21 cellular contexts compared by ENCODE assay signal in the genomic region with DNA sequence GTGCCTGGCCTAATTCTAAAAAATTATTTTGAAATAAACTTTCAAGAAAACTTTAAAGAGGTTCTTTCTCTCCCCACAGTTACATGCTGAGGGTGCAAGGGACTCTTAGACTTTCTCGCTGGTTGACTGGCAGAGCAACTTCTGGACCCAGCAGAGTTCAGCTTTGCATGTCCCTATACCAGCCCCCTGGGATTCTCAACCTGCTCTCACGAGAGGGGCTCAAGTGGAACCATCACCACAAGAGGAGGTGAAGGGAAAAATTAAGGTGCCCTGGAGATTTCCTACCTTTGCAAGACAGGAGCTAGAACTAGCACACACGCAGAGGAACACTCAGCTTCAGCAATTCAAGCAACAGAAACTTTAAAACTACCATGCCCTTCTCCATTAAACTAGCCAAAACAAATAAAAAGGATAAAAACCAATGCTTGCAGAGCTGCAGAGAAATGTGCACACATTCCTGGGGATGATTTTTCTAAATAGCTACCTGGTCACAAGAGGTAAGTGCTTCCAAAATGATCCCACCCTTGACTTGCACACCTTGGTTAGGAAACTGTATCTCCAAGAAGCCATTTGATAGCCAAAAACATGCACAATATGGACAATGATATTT. TPM values are rescaled to one million over a fixed set of nuclear protein-coding genes. Genes with fewer than 3 reads are reported as not detected.
DNase-seq lines count a peak whose midpoint lies in the region; ATAC-seq lines count a peak whose summit lies in the region.
"Had no signal": no experiment of that assay in that cellular context is flagged by ENCODE, and none has a peak within 500 bp of the region (broad histone marks: within the 10 kb centered on the region; RNA-seq: fewer than 3 reads in every experiment).

No MANE protein-coding gene starts in this region.

- H3K9me3 Mint-ChIP-seq in activated CD4-positive, alpha-beta T cell treated with anti-CD3 and anti-CD28 coated beads, Interleukin-2, amount 10 ng/mL, durations not matched to agents 7 days and 5 days: no peaks in the 10 kb centered on the region
- H3K9me3 Mint-ChIP-seq in T-cell (no peaks in the 10 kb centered on the region), memory B cell (no peaks in the 10 kb centered on the region)
- H3K9me3 Mint-ChIP-seq in stimulated activated naive CD8-positive, alpha-beta T cell treated with anti-CD3 and anti-CD28 coated beads, Interleukin-15, amount 100 ng/mL, for 72 hours: peaks cover 0 to 7% of the 10 kb centered on the region in 2 donors

- POLR2A ChIA-PET in activated CD4-positive, alpha-beta T cell treated with anti-CD3 and anti-CD28 coated beads, Interleukin-2, amount 10 ng/mL, durations not matched to agents 7 days and 5 days (lab: Charles Lee): no interaction called here
- POLR2A ChIA-PET in T-cell (lab: Charles Lee): no interaction called here

- ATAC-seq in T-cell (replicated peaks in 1 of 4) (no peak), memory B cell (ENCODE audit: low read depth) (no peak), GM21529 (IDR thresholded peaks at IDR 0.05; ENCODE audit: unreplicated experiment) (no peak)
- ATAC-seq in stimulated activated naive CD8-positive, alpha-beta T cell treated with anti-CD3 and anti-CD28 coated beads, Interleukin-15, amount 100 ng/mL, for 72 hours: no peak
- ATAC-seq: gastroesophageal sphincter, HepG2, left lung, psoas muscle had no signal

- no peak for DNase-seq in activated CD4-positive, alpha-beta T cell treated with anti-CD3 and anti-CD28 coated beads, Interleukin-2, amount 10 ng/mL, durations not matched to agents 7 days and 5 days
- DNase-seq in activated CD4-positive, alpha-beta T cell treated with anti-CD3 and anti-CD28 coated beads for 48 hours: no peak
- no peak for DNase-seq in T-cell
- no peak for DNase-seq in memory B cell (ENCODE audit: low spot score in 2 of 2)
- DNase-seq in stimulated activated naive CD8-positive, alpha-beta T cell treated with anti-CD3 and anti-CD28 coated beads, Interleukin-15, amount 100 ng/mL, for 72 hours: no peak
- DNase-seq in NCI-H1694 treated with DMSO at 0.1 percent for 48 hours (lab: John Stamatoyannopoulos, UW): no peak
- no peak for DNase-seq in posterior cingulate gyrus
- DNase-seq: activated CD4-positive, alpha-beta T cell treated with anti-CD3 and anti-CD28 coated beads for 4 hours; activated T-cell treated with anti-CD3 and anti-CD28 coated beads for 4 hours; left lung; MG63; NCI-H2029 treated with DMSO at 0.1 percent for 48 hours; NCI-H510A treated with DMSO at 0.1 percent for 48 hours; psoas muscle; SHP77 treated with DMSO at 0.1 percent for 48 hours; stimulated activated naive CD4-positive, alpha-beta T cell; T-helper 9 cell; upper lobe of left lung had no signal

- peaks cover 30% of the 10 kb centered on the region for H3K36me3 Mint-ChIP-seq in activated CD4-positive, alpha-beta T cell treated with anti-CD3 and anti-CD28 coated beads, Interleukin-2, amount 10 ng/mL, durations not matched to agents 7 days and 5 days (ENCODE audit: low read depth)
- peaks cover 31% of the 10 kb centered on the region for H3K36me3 Mint-ChIP-seq in T-cell
- peaks cover 54% of the 10 kb centered on the region for H3K36me3 Mint-ChIP-seq in memory B cell

- peaks cover 45% of the 10 kb centered on the region for H3K4me1 Mint-ChIP-seq in activated CD4-positive, alpha-beta T cell treated with anti-CD3 and anti-CD28 coated beads, Interleukin-2, amount 10 ng/mL, durations not matched to agents 7 days and 5 days
- H3K4me1 Mint-ChIP-seq in T-cell: peaks cover 34 to 50% (median 36%) of the 10 kb centered on the region in 3 donors
- peaks cover 56% of the 10 kb centered on the region for H3K4me1 Mint-ChIP-seq in memory B cell
- peaks cover 62% of the 10 kb centered on the region for H3K4me1 Mint-ChIP-seq in stimulated activated naive CD8-positive, alpha-beta T cell treated with anti-CD3 and anti-CD28 coated beads, Interleukin-15, amount 100 ng/mL, for 72 hours

- CTCF ChIA-PET in activated CD4-positive, alpha-beta T cell treated with anti-CD3 and anti-CD28 coated beads, Interleukin-2, amount 10 ng/mL, durations not matched to agents 7 days and 5 days (lab: Charles Lee): interaction anchor here (0.9 to 1.5 kb wide), 6 partner anchors 9 to 218 kb away, joined by 3 to 5 read pairs (median 4); a partner anchor contains a TSS
- CTCF ChIA-PET in T-cell (lab: Charles Lee): interaction anchor here in 1 of 2 donors (0.5 to 0.8 kb wide), 2 partner anchors 43 to 111 kb away, joined by 3 to 4 read pairs; no protein-coding TSS in a partner anchor

- H3K4me3 Mint-ChIP-seq in activated CD4-positive, alpha-beta T cell treated with anti-CD3 and anti-CD28 coated beads, Interleukin-2, amount 10 ng/mL, durations not matched to agents 7 days and 5 days: peak overlapping the region; percentile 74
- H3K4me3 Mint-ChIP-seq in T-cell (peak overlapping the region; percentile 26 to 95 (median 83)), memory B cell (peak overlapping the region; percentile 97)
- peak overlapping the region; percentile 86 to 94 for H3K4me3 Mint-ChIP-seq in stimulated activated naive CD8-positive, alpha-beta T cell treated with anti-CD3 and anti-CD28 coated beads, Interleukin-15, amount 100 ng/mL, for 72 hours

- H3K27me3 Mint-ChIP-seq in activated CD4-positive, alpha-beta T cell treated with anti-CD3 and anti-CD28 coated beads, Interleukin-2, amount 10 ng/mL, durations not matched to agents 7 days and 5 days: peaks cover 5% of the 10 kb centered on the region
- H3K27me3 Mint-ChIP-seq in T-cell (no peaks in the 10 kb centered on the region), memory B cell (no peaks in the 10 kb centered on the region)
- no peaks in the 10 kb centered on the region for H3K27me3 Mint-ChIP-seq in stimulated activated naive CD8-positive, alpha-beta T cell treated with anti-CD3 and anti-CD28 coated beads, Interleukin-15, amount 100 ng/mL, for 72 hours

- intact Hi-C loops in posterior cingulate gyrus (cut with DNase I): no loop called here

- H3K27ac Mint-ChIP-seq in activated CD4-positive, alpha-beta T cell treated with anti-CD3 and anti-CD28 coated beads, Interleukin-2, amount 10 ng/mL, durations not matched to agents 7 days and 5 days: no peak overlapping the region
- H3K27ac Mint-ChIP-seq in T-cell (peak overlapping the region in 1 of 2 donors; percentile 25), memory B cell (peak overlapping the region; percentile 82)
- no peak overlapping the region for H3K27ac Mint-ChIP-seq in stimulated activated naive CD8-positive, alpha-beta T cell treated with anti-CD3 and anti-CD28 coated beads, Interleukin-15, amount 100 ng/mL, for 72 hours

RNA-seq across cellular contexts. Expression of a gene that starts 2.5 kb away (rescaled TPM):
- total RNA-seq in activated CD4-positive, alpha-beta T cell treated with anti-CD3 and anti-CD28 coated beads, Interleukin-2, amount 10 ng/mL, durations not matched to agents 7 days and 5 days: 10 to 100 TPM; 16.0 to 18.7 TPM
- total RNA-seq in T-cell: 10 to 100 TPM in 3 of 5 donors, 1 to 10 TPM in 2; 5.6 to 18.7 (median 14.2) TPM

RNA-seq across cellular contexts. Expression of a gene that starts 56.3 kb away (rescaled TPM):
- total RNA-seq in activated CD4-positive, alpha-beta T cell treated with anti-CD3 and anti-CD28 coated beads, Interleukin-2, amount 10 ng/mL, durations not matched to agents 7 days and 5 days: 100 to 1,000 TPM; 174 to 183 TPM
- total RNA-seq in T-cell: 100 to 1,000 TPM; 113 to 154 (median 134) TPM
